Comparison of ENCODE assay signal across 1 cellular context in the genomic region with DNA sequence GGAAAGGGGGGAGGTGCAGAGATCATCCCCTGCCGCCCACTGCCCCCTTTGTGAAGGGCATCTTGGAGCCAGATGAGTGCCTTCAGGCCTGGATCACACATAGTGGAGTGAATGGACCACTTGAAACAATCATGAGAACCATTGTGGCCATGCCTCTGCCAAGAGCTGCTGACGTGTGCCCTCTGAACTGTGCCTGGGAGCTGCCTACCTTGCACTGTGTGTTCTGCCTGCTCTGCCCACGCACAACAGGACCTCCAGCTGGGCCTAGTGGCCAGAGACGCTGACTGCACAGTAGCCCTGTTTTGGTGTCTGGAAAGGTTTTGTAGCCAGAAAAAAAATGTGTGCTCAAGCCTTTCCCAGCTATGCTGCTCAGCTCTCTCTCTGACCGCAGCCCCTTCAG.
TF ChIP-seq lines count a peak whose summit lies in the region.

No MANE protein-coding gene starts in this region.

TF ChIP-seq in K562, 482 proteins besides CTCF, POLR2A, EP300 and RAD21:
- TF ChIP-seq SIN3A (IDR thresholded peaks at IDR 0.05; ENCODE audit: borderline replicate concordance in 2 of 2, control insufficient read depth in 1 of 2, low read depth in 2 of 2, low read length in 2 of 2) (no peak), NONO (IDR thresholded peaks at IDR 0.05; ENCODE audit: low read depth in 2 of 2, low read length in 1 of 2) (no peak), THAP7 (CRISPR knock-in tag; IDR thresholded peaks at IDR 0.05) (no peak), THRB (CRISPR knock-in tag; conservative IDR thresholded peaks at IDR 0.05) (no peak), ZNF140 (CRISPR knock-in tag; IDR thresholded peaks at IDR 0.05) (no peak)
